In genomic region chr3:90054306-90054705, GRCh38 we compare ENCODE assay signal across 22 cellular contexts.
"Had no signal": no experiment of that assay in that cellular context is flagged by ENCODE, and none has a peak within 500 bp of the region (broad histone marks: within the 10 kb centered on the region; RNA-seq: fewer than 3 reads in every experiment).

No MANE protein-coding gene starts in this region.

- H3K27ac ChIP-seq: thyroid gland, VCaP had no signal

- H3K27me3 ChIP-seq: thyroid gland had no signal

- H3K27ac Mint-ChIP-seq: activated naive CD4-positive, alpha-beta T cell treated with anti-CD3 and anti-CD28 coated beads, Interleukin-2, amount 50 U/mL, for 24 hours; activated T-cell treated with anti-CD3 and anti-CD28 coated beads, Interleukin-2, amount 50 U/mL, for 72 hours; natural killer cell treated with Interleukin-12 subunit alpha and Interleukin-12 subunit beta and Interleukin-15 and Interleukin-18, amount 100 ng/mL, for 72 hours had no signal

- H3K4me3 ChIP-seq: thyroid gland had no signal

- DNase-seq: activated CD4-positive, alpha-beta T cell treated with anti-CD3 and anti-CD28 coated beads, Interleukin-2, amount 50 U/mL, for 1 hour; activated CD4-positive, CD25-positive, alpha-beta regulatory T cell treated with anti-CD3 and anti-CD28 coated beads, Interleukin-2, amount 50 U/mL, for 72 hours; activated CD8-positive, alpha-beta memory T cell treated with anti-CD3 and anti-CD28 coated beads, Interleukin-2, amount 50 U/mL, for 48 hours; activated effector memory CD4-positive, alpha-beta T cell treated with anti-CD3 and anti-CD28 coated beads, Interleukin-2, amount 50 U/mL, for 16 hours; activated T-cell treated with anti-CD3 and anti-CD28 coated beads, Interleukin-2, amount 50 U/mL, for 72 hours; dermis blood vessel endothelial cell; effector memory CD4-positive, alpha-beta T cell; foreskin melanocyte; hypothalamus; left ventricle myocardium superior; mesenchymal stem cell; occipital lobe; retina; stimulated activated CD4-positive, alpha-beta T cell treated with anti-CD3 and anti-CD28 coated beads, Interleukin-12 subunit alpha, Interleukin-12 subunit beta, amount 100 ng/mL, for 4 hours; stimulated activated CD4-positive, alpha-beta T cell treated with anti-CD3 and anti-CD28 coated beads, Interleukin-1b, Interleukin-23, amount 100 ng/mL, for 48 hours; stimulated activated CD8-positive, alpha-beta memory T cell treated with anti-CD3 and anti-CD28 coated beads, Interleukin-4, amount 100 ng/mL, for 48 hours; stimulated activated naive CD4-positive, alpha-beta T cell; T-helper 2 cell; thyroid gland had no signal

- H3K36me3 Mint-ChIP-seq: activated naive CD4-positive, alpha-beta T cell treated with anti-CD3 and anti-CD28 coated beads, Interleukin-2, amount 50 U/mL, for 24 hours had no signal

- H3K27me3 Mint-ChIP-seq: activated naive CD4-positive, alpha-beta T cell treated with anti-CD3 and anti-CD28 coated beads, Interleukin-2, amount 50 U/mL, for 24 hours; natural killer cell treated with Interleukin-12 subunit alpha and Interleukin-12 subunit beta and Interleukin-15 and Interleukin-18, amount 100 ng/mL, for 72 hours had no signal

- H3K9me3 ChIP-seq: thyroid gland had no signal

- ATAC-seq: activated T-cell treated with anti-CD3 and anti-CD28 coated beads, Interleukin-2, amount 50 U/mL, for 72 hours; left ventricle myocardium superior; natural killer cell treated with Interleukin-12 subunit alpha and Interleukin-12 subunit beta and Interleukin-15 and Interleukin-18, amount 100 ng/mL, for 72 hours had no signal

- H3K4me1 Mint-ChIP-seq: activated naive CD4-positive, alpha-beta T cell treated with anti-CD3 and anti-CD28 coated beads, Interleukin-2, amount 50 U/mL, for 24 hours had no signal

- H3K4me3 Mint-ChIP-seq: activated naive CD4-positive, alpha-beta T cell treated with anti-CD3 and anti-CD28 coated beads, Interleukin-2, amount 50 U/mL, for 24 hours; activated T-cell treated with anti-CD3 and anti-CD28 coated beads, Interleukin-2, amount 50 U/mL, for 72 hours; natural killer cell treated with Interleukin-12 subunit alpha and Interleukin-12 subunit beta and Interleukin-15 and Interleukin-18, amount 100 ng/mL, for 72 hours had no signal

- H3K36me3 ChIP-seq: thyroid gland had no signal
